ENCODE assay signal across 10 cellular contexts in the genomic region with DNA sequence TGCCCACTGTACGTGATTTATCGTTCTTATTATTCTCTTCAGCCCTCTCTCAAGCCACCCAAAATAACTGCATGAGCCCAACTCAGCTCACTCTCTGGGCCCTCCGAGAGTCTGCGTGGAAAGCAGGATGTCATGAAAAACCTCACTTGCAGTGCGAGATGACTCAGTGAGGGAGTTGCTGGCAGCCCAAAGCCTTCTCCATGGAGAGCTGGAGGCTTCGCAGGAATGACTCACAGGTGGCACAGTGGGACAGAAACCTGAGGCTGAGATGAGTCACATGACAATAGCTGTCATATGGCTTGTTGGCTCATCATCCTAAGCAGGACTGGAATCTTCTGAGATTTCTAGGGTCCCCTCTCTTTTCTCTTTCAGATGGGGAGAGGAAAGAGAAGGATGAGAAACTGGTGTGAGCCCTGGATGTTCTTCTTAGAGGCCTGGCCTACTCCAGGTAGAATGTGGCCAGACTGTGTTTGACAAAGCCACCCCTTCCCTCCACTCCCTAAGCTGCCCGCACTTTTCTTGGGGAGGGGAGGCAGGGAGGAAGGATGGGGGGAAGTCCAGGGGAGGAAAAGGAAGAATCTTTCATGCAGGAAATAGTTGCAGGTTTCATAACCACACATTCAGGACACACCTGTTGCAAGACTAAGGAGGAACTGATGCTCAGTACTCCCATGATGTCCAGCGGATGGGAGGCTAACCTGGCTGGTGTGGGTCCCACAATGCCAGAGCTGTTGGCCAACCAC.
DNase-seq lines count a peak whose midpoint lies in the region; ATAC-seq and TF ChIP-seq lines count a peak whose summit lies in the region.
"Had no signal": no experiment of that assay in that cellular context is flagged by ENCODE, and none has a peak within 500 bp of the region (broad histone marks: within the 10 kb centered on the region; RNA-seq: fewer than 3 reads in every experiment).

No MANE protein-coding gene starts in this region.

- H3K4me3 ChIP-seq in adrenal gland (no peak overlapping the region), aorta (ENCODE audit: low read length in 2 of 2) (no peak overlapping the region), left ventricle myocardium inferior (no peak overlapping the region)
- H3K4me3 ChIP-seq: GM12878 had no signal

- no peak overlapping the region for H3K27ac Mint-ChIP-seq in activated T-helper 1 cell treated with anti-CD3 and anti-CD28 coated beads, Interleukin-12 subunit alpha, Interleukin-12 subunit beta, Interleukin-2, Interleukin-4 antibody, amounts not matched to agents 30 ng/mL and 10 ng/mL and 1 ng/mL, durations not matched to agents 14 hours and 24 hours and 36 hours

- no peaks in the 10 kb centered on the region for H3K36me3 ChIP-seq in adrenal gland (replicated peaks in 1 of 2)
- H3K36me3 ChIP-seq in aorta (ENCODE audit: control insufficient read depth in 1 of 2, insufficient read depth in 2 of 2, low read length in 1 of 2), result no peaks in the 10 kb centered on the region
- H3K36me3 ChIP-seq in left ventricle myocardium inferior, result no peaks in the 10 kb centered on the region

- H3K9me3 ChIP-seq in adrenal gland (replicated peaks in 1 of 3), result no peaks in the 10 kb centered on the region
- H3K9me3 ChIP-seq in aorta (ENCODE audit: control insufficient read depth, low read length), result no peaks in the 10 kb centered on the region
- no peaks in the 10 kb centered on the region for H3K9me3 ChIP-seq in left ventricle myocardium inferior (replicated peaks)

- H3K36me3 Mint-ChIP-seq in activated T-helper 1 cell treated with anti-CD3 and anti-CD28 coated beads, Interleukin-12 subunit alpha, Interleukin-12 subunit beta, Interleukin-2, Interleukin-4 antibody, amounts not matched to agents 30 ng/mL and 10 ng/mL and 1 ng/mL, durations not matched to agents 14 hours and 24 hours and 36 hours (ENCODE audit: low read depth), result no peaks in the 10 kb centered on the region

- H3K4me3 Mint-ChIP-seq in activated T-helper 1 cell treated with anti-CD3 and anti-CD28 coated beads, Interleukin-12 subunit alpha, Interleukin-12 subunit beta, Interleukin-2, Interleukin-4 antibody, amounts not matched to agents 30 ng/mL and 10 ng/mL and 1 ng/mL, durations not matched to agents 14 hours and 24 hours and 36 hours, result no peak overlapping the region

- ATAC-seq in left cardiac atrium (peak in 1 of 2 donors; percentile 86), Right ventricle myocardium inferior (no peak), aorta (ENCODE audit: low FRiP score) (peak; percentile 76), GM18861 (IDR thresholded peaks at IDR 0.05; ENCODE audit: unreplicated experiment) (no peak)
- ATAC-seq: GM12878 had no signal

- intact Hi-C loops in left cardiac atrium (cut with DNase I), result no loop called here
- intact Hi-C loops in Right ventricle myocardium inferior (cut with DNase I), result no loop called here
- intact Hi-C loops in adrenal gland (cut with DNase I), result loop anchor here in 1 of 2 donors (5.0 kb wide), 1 partner anchor 531 kb away; no protein-coding TSS in a partner anchor
- intact Hi-C loops in aorta (cut with DNase I), result no loop called here
- intact Hi-C loops in activated T-helper 1 cell treated with anti-CD3 and anti-CD28 coated beads, Interleukin-12 subunit alpha, Interleukin-12 subunit beta, Interleukin-2, Interleukin-4 antibody, amounts not matched to agents 30 ng/mL and 10 ng/mL and 1 ng/mL, durations not matched to agents 14 hours and 24 hours and 36 hours (cut with micrococcal nuclease), result no loop called here
- intact Hi-C loops in left ventricle myocardium inferior (cut with micrococcal nuclease), result no loop called here

- TF ChIP-seq CTCF in adrenal gland (IDR thresholded peaks at IDR 0.05) (no peak), left ventricle myocardium inferior (IDR thresholded peaks at IDR 0.05; ENCODE audit: borderline replicate concordance) (no peak)

- H3K4me1 ChIP-seq in adrenal gland (replicated peaks in 1 of 2) (no peaks in the 10 kb centered on the region), aorta (ENCODE audit: control insufficient read depth in 1 of 2, insufficient read depth in 2 of 2, low read length in 2 of 2) (no peaks in the 10 kb centered on the region), left ventricle myocardium inferior (no peaks in the 10 kb centered on the region)
- H3K4me1 ChIP-seq: parathyroid adenoma had no signal

- H3K4me1 Mint-ChIP-seq in activated T-helper 1 cell treated with anti-CD3 and anti-CD28 coated beads, Interleukin-12 subunit alpha, Interleukin-12 subunit beta, Interleukin-2, Interleukin-4 antibody, amounts not matched to agents 30 ng/mL and 10 ng/mL and 1 ng/mL, durations not matched to agents 14 hours and 24 hours and 36 hours (ENCODE audit: low read depth), result peaks cover 9% of the 10 kb centered on the region

- 52 to 65% (median 62%) methylated on average over 8 of the region's 8 CpGs for WGBS in adrenal gland, 4 donors
- WGBS in aorta, 2 donors, result 22 to 26% methylated on average over 8 of the region's 8 CpGs

- H3K9me3 Mint-ChIP-seq in activated T-helper 1 cell treated with anti-CD3 and anti-CD28 coated beads, Interleukin-12 subunit alpha, Interleukin-12 subunit beta, Interleukin-2, Interleukin-4 antibody, amounts not matched to agents 30 ng/mL and 10 ng/mL and 1 ng/mL, durations not matched to agents 14 hours and 24 hours and 36 hours, result no peaks in the 10 kb centered on the region

- H3K27me3 Mint-ChIP-seq in activated T-helper 1 cell treated with anti-CD3 and anti-CD28 coated beads, Interleukin-12 subunit alpha, Interleukin-12 subunit beta, Interleukin-2, Interleukin-4 antibody, amounts not matched to agents 30 ng/mL and 10 ng/mL and 1 ng/mL, durations not matched to agents 14 hours and 24 hours and 36 hours (ENCODE audit: insufficient read depth), result peaks cover 4% of the 10 kb centered on the region

- no peak overlapping the region for H3K27ac ChIP-seq in adrenal gland
- peak overlapping the region in 1 of 2 donors; percentile 19 for H3K27ac ChIP-seq in aorta (ENCODE audit: low read depth in 1 of 2, low read length in 2 of 2)
- no peak overlapping the region for H3K27ac ChIP-seq in left ventricle myocardium inferior (replicated peaks)
- H3K27ac ChIP-seq: parathyroid adenoma had no signal

- H3K27me3 ChIP-seq in adrenal gland, result no peaks in the 10 kb centered on the region
- no peaks in the 10 kb centered on the region for H3K27me3 ChIP-seq in aorta (ENCODE audit: control insufficient read depth in 1 of 2, insufficient read depth in 2 of 2, low read length in 1 of 2)
- peaks cover 49% of the 10 kb centered on the region for H3K27me3 ChIP-seq in left ventricle myocardium inferior (ENCODE audit: low read depth)

- no peak for TF ChIP-seq POLR2A in adrenal gland (IDR thresholded peaks at IDR 0.05)

- DNase-seq in left cardiac atrium (peak; percentile 57), Right ventricle myocardium inferior (ENCODE audit: missing footprints) (no peak), adrenal gland (peak; percentile 67 to 90 (median 81)), medulla oblongata (ENCODE audit: extremely low spot score) (peak; percentile 55), aorta (peak; percentile 82 to 86), left ventricle myocardium inferior (no peak)
- DNase-seq in activated T-helper 1 cell treated with anti-CD3 and anti-CD28 coated beads, Interleukin-12 subunit alpha, Interleukin-12 subunit beta, Interleukin-2, Interleukin-4 antibody, amounts not matched to agents 30 ng/mL and 10 ng/mL and 1 ng/mL, durations not matched to agents 14 hours and 24 hours and 36 hours (ENCODE audit: low spot score), result no peak

Comparison
In these comparisons a context has a peak if more than half of its experiments do, and no peak if none do; other contexts are left out.
1. DNase-seq: peak in left cardiac atrium (single experiment), adrenal gland (7 of 7), medulla oblongata (single experiment) and aorta (2 of 2); none in Right ventricle myocardium inferior (single experiment), activated T-helper 1 cell treated with anti-CD3 and anti-CD28 coated beads, Interleukin-12 subunit alpha, Interleukin-12 subunit beta, Interleukin-2, Interleukin-4 antibody, amounts not matched to agents 30 ng/mL and 10 ng/mL and 1 ng/mL, durations not matched to agents 14 hours and 24 hours and 36 hours (single experiment) and left ventricle myocardium inferior (single experiment).